In the genomic region with DNA sequence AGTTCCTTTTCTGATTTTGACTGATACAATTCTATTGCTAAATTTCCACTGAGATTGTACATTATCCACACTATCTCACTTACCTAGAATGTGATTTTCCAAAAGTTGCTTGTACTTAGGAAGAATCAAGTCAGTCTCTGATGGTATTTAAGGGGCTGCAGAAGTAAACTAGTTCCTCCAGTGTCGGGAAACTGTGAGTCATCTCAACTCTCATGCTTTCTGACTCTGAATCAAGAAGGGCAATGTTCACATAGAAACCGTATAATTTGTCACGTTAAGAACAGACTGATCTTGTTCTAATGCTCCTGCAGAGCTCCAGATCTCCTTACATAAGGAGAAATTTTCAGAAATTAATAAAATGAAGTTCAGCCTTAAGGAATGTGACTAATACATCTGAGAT, we compare ENCODE assay signal across 13 cellular contexts.
DNase-seq lines count a peak whose midpoint lies in the region; ATAC-seq, FAIRE-seq and TF ChIP-seq lines count a peak whose summit lies in the region.
"Had no signal": no experiment of that assay in that cellular context is flagged by ENCODE, and none has a peak within 500 bp of the region (broad histone marks: within the 10 kb centered on the region; RNA-seq: fewer than 3 reads in every experiment).

No MANE protein-coding gene starts in this region.

- DNase-seq in A172 (ENCODE audit: low spot score) (peak; percentile 20), H54 (ENCODE audit: insufficient read length, low spot score) (no peak), brain microvascular endothelial cell (peak; percentile 12), left colon (no peak), amygdala (lab: John Stamatoyannopoulos, UW) (no peak)
- DNase-seq: heart right ventricle, NCI-H1417, right cardiac atrium, T-helper 9 cell had no signal

- ATAC-seq in left colon (peak; percentile 79), HG02840 (IDR thresholded peaks at IDR 0.05; ENCODE audit: low FRiP score, unreplicated experiment) (no peak), HG03135 (IDR thresholded peaks at IDR 0.05; ENCODE audit: unreplicated experiment) (no peak), GM18907 (IDR thresholded peaks at IDR 0.05; ENCODE audit: unreplicated experiment) (no peak)
- ATAC-seq: heart right ventricle, right cardiac atrium had no signal

- no peak overlapping the region for H3K4me3 ChIP-seq in brain microvascular endothelial cell (ENCODE audit: low read depth, low read length)
- H3K4me3 ChIP-seq: heart right ventricle had no signal

- TF ChIP-seq CTCF in brain microvascular endothelial cell (IDR thresholded peaks at IDR 0.05; ENCODE audit: low read depth, low read length, missing control alignments) = no peak

- no peak for TF ChIP-seq POLR2A in H54 (IDR thresholded peaks at IDR 0.05; ENCODE audit: low read depth, low read length)

- intact Hi-C loops in left colon (cut with DNase I, micrococcal nuclease) = no loop called here

- no peak overlapping the region for H3K27ac ChIP-seq in brain microvascular endothelial cell
- H3K27ac ChIP-seq: C4-2B, heart right ventricle had no signal

- H3K27me3 ChIP-seq in brain microvascular endothelial cell (replicated peaks) = no peaks in the 10 kb centered on the region
- H3K27me3 ChIP-seq: heart right ventricle had no signal

- peak; percentile 50 for FAIRE-seq in H54 (lab: Jason Lieb, UNC)

- in situ Hi-C loops in brain microvascular endothelial cell (cut with HindIII; ENCODE audit: low pct_ligation_motif_present, low sequenced_read_pairs) = no loop called here

- H3K36me3 ChIP-seq in brain microvascular endothelial cell (replicated peaks) = no peaks in the 10 kb centered on the region
- H3K36me3 ChIP-seq: heart right ventricle had no signal

Comparison
In these comparisons a context has a peak if more than half of its experiments do, and no peak if none do; other contexts are left out.
1. DNase-seq: peak in A172 (single experiment) and brain microvascular endothelial cell (single experiment); none in H54 (single experiment), left colon (0 of 2) and amygdala (0 of 56).